In genomic region chr21:6035474-6036148, GRCh38 we compare ENCODE assay signal across 7 cellular contexts.
A peak's percentile ranks its signal among the peaks of the same experiment; 100 is the strongest.
DNase-seq lines count a peak whose midpoint lies in the region; ATAC-seq, FAIRE-seq and TF ChIP-seq lines count a peak whose summit lies in the region.
"Not testable (repeated sequence)": the region's sequence is repeated elsewhere in the genome, so short reads cannot be mapped to it uniquely, and the experiment has no call there.

No MANE protein-coding gene starts in this region.

- not testable (repeated sequence) for DNase-seq in PC-3; MCF 10A (ENCODE audit: unreplicated experiment); heart left ventricle; left colon; lower lobe of right lung; pancreas; upper lobe of right lung

- H3K36me3 ChIP-seq in PC-3 (ENCODE audit: low read depth, low read length); heart left ventricle; lower lobe of right lung; pancreas; upper lobe of right lung: not testable (repeated sequence)

- WGBS in heart left ventricle, 4 donors = no CpG with 5 or more reads among the region's 22 CpGs
- no CpG with 5 or more reads among the region's 22 CpGs for WGBS in pancreas, 2 donors

- H3K36me3 Mint-ChIP-seq in MCF 10A (ENCODE audit: insufficient read depth, unreplicated experiment) = not testable (repeated sequence)

- H3K27ac ChIP-seq in PC-3 (ENCODE audit: low read length); heart left ventricle; lower lobe of right lung; pancreas; upper lobe of right lung: not testable (repeated sequence)

- H4K20me1 ChIP-seq in PC-3 (ENCODE audit: low read length) = not testable (repeated sequence)

- H3K4me1 Mint-ChIP-seq in MCF 10A (ENCODE audit: insufficient read depth, unreplicated experiment) = not testable (repeated sequence)

- CTCF ChIA-PET in PC-3 (lab: Charles Lee); MCF 10A (lab: Yijun Ruan, JAX): not testable (repeated sequence)

- TF ChIP-seq POLR2A in heart left ventricle (IDR thresholded peaks at IDR 0.05) = not testable (repeated sequence)

- TF ChIP-seq CTCF in PC-3 (conservative IDR thresholded peaks at IDR 0.05; ENCODE audit: low read depth, low read length); MCF 10A (IDR thresholded peaks at IDR 0.05; ENCODE audit: unreplicated experiment); heart left ventricle (IDR thresholded peaks at IDR 0.05); lower lobe of right lung (IDR thresholded peaks at IDR 0.05); pancreas (IDR thresholded peaks at IDR 0.05); upper lobe of right lung (IDR thresholded peaks at IDR 0.05): not testable (repeated sequence)

- POLR2A ChIA-PET in PC-3 (lab: Charles Lee; ENCODE audit: unreplicated experiment); MCF 10A (lab: Yijun Ruan, JAX): not testable (repeated sequence)

- not testable (repeated sequence) for H3K27me3 ChIP-seq in PC-3 (ENCODE audit: low read length); heart left ventricle; lower lobe of right lung (ENCODE audit: low read depth); pancreas; upper lobe of right lung

- not testable (repeated sequence) for H3K4me2 ChIP-seq in PC-3 (ENCODE audit: low read length)

- H3K9me3 Mint-ChIP-seq in MCF 10A (ENCODE audit: unreplicated experiment) = not testable (repeated sequence)

- not testable (repeated sequence) for H3K9me2 ChIP-seq in PC-3 (replicated peaks; ENCODE audit: low read length)

- not testable (repeated sequence) for H3K79me2 ChIP-seq in PC-3 (ENCODE audit: low read length)

- FAIRE-seq in pancreas (lab: Jason Lieb, UNC) = not testable (repeated sequence)

- intact Hi-C loops in PC-3 (cut with micrococcal nuclease); MCF 10A (cut with micrococcal nuclease); heart left ventricle (cut with DNase I); left colon (cut with DNase I, micrococcal nuclease); lower lobe of right lung (cut with DNase I); pancreas (cut with DNase I); upper lobe of right lung (cut with DNase I): not testable (repeated sequence)

- not testable (repeated sequence) for H3K4me3 Mint-ChIP-seq in MCF 10A (ENCODE audit: unreplicated experiment)

- H2AFZ ChIP-seq in PC-3 (ENCODE audit: low read length) = not testable (repeated sequence)

- H3K27me3 Mint-ChIP-seq in MCF 10A (ENCODE audit: insufficient read depth, unreplicated experiment) = not testable (repeated sequence)

- H3K4me1 ChIP-seq in PC-3 (ENCODE audit: insufficient read depth, low read length); heart left ventricle; lower lobe of right lung; pancreas; upper lobe of right lung: not testable (repeated sequence)

- H3F3A ChIP-seq in PC-3 (ENCODE audit: low read length, unreplicated experiment) = not testable (repeated sequence)

- BruUV-seq in PC-3 (replicated peaks; lab: Mats Ljungman, UMichigan) (TSS peak; percentile 49), MCF 10A (replicated peaks; lab: Mats Ljungman, UMichigan) (TSS peak; percentile 80)

- not testable (repeated sequence) for H3K9ac ChIP-seq in PC-3 (ENCODE audit: low read length)

- H3K27ac Mint-ChIP-seq in MCF 10A (ENCODE audit: low read depth, unreplicated experiment) = not testable (repeated sequence)

- H3K4me3 ChIP-seq in PC-3 (ENCODE audit: low read length); heart left ventricle; lower lobe of right lung; pancreas; upper lobe of right lung: not testable (repeated sequence)

- H3K9me3 ChIP-seq in PC-3 (ENCODE audit: low read length); heart left ventricle; lower lobe of right lung; pancreas; upper lobe of right lung: not testable (repeated sequence)

- ATAC-seq in PC-3 = peak; percentile 84
- ATAC-seq in heart left ventricle = peak; percentile 78 to 84 (median 82)
- ATAC-seq in left colon = peak; percentile 93
- peak; percentile 90 to 95 for ATAC-seq in lower lobe of right lung
- peak; percentile 73 to 91 (median 86) for ATAC-seq in pancreas
- peak; percentile 92 for ATAC-seq in upper lobe of right lung
